In genomic region chr6:109526905-109527628, GRCh38 we compare ENCODE assay signal across 7 cellular contexts. TPM values are rescaled to one million over a fixed set of nuclear protein-coding genes. Genes with fewer than 3 reads are reported as not detected.
DNase-seq lines count a peak whose midpoint lies in the region; TF ChIP-seq lines count a peak whose summit lies in the region.

No MANE protein-coding gene starts in this region.

- H3K27ac ChIP-seq in OCI-LY7 (ENCODE audit: low read depth, low read length, poor library complexity, severe bottlenecking), result no peak overlapping the region
- H3K27ac ChIP-seq in neuronal stem cell (replicated peaks; ENCODE audit: low read length), result no peak overlapping the region
- no peak overlapping the region for H3K27ac ChIP-seq in uterus

- CTCF ChIA-PET in OCI-LY7 (lab: Charles Lee; ENCODE audit: unreplicated experiment), result interaction anchor here (1.6 kb wide), 1 partner anchor 513 kb away, joined by 3 read pairs; no protein-coding TSS in a partner anchor

- H3K9me2 ChIP-seq in OCI-LY7 (ENCODE audit: insufficient read depth, low read length), result no peaks in the 10 kb centered on the region

- H3K79me1 ChIP-seq in neuronal stem cell (ENCODE audit: low read depth, low read length), result no peaks in the 10 kb centered on the region

- H3K18ac ChIP-seq in neuronal stem cell (ENCODE audit: low read length), result no peak overlapping the region

- H3K4me1 ChIP-seq in OCI-LY7 (ENCODE audit: insufficient read depth, low read length, poor library complexity, severe bottlenecking) (no peaks in the 10 kb centered on the region), neuronal stem cell (ENCODE audit: control insufficient read depth in 2 of 2, insufficient read depth in 1 of 2, low read depth in 1 of 2, low read length in 2 of 2) (no peaks in the 10 kb centered on the region), uterus (no peaks in the 10 kb centered on the region)

- no peak overlapping the region for H2AK5ac ChIP-seq in neuronal stem cell (ENCODE audit: low read depth, low read length)

- no peak for TF ChIP-seq POLR2A in uterus (IDR thresholded peaks at IDR 0.05)

- TF ChIP-seq CTCF in GM12872 (IDR thresholded peaks at IDR 0.05; ENCODE audit: insufficient read depth, low read depth, low read length) (peak; percentile 55), OCI-LY7 (conservative IDR thresholded peaks at IDR 0.05; ENCODE audit: low read length) (peak; percentile 87), fibroblast of the aortic adventitia (IDR thresholded peaks at IDR 0.05; ENCODE audit: insufficient read depth, low read length) (peak; percentile 57), uterus (IDR thresholded peaks at IDR 0.05) (peak in 3 of 4 experiments; percentile 9 to 47 (median 36))

- H2BK15ac ChIP-seq in neuronal stem cell (ENCODE audit: low read length), result no peak overlapping the region

- H2BK120ac ChIP-seq in neuronal stem cell (ENCODE audit: low read depth, low read length), result no peak overlapping the region

- H2AFZ ChIP-seq in OCI-LY7 (ENCODE audit: low read length) (peak overlapping the region; percentile 24), neuronal stem cell (ENCODE audit: low read length) (peak overlapping the region; percentile 67)

- H3K4ac ChIP-seq in neuronal stem cell (ENCODE audit: low read length), result no peak overlapping the region

- no peak overlapping the region for H2BK12ac ChIP-seq in neuronal stem cell (ENCODE audit: low read length)

- H3K4me3 ChIP-seq in Jurkat, Clone E6-1 (ENCODE audit: low read length), result no peak overlapping the region
- H3K4me3 ChIP-seq in OCI-LY7 (ENCODE audit: low read depth, low read length, poor library complexity, severe bottlenecking) (no peak overlapping the region), fibroblast of the aortic adventitia (ENCODE audit: low read depth, low read length) (no peak overlapping the region), neuronal stem cell (ENCODE audit: low read length in 2 of 2) (no peak overlapping the region), uterus (no peak overlapping the region)

- peak; percentile 80 for DNase-seq in Jurkat, Clone E6-1 (ENCODE audit: low read depth, low spot score)
- DNase-seq in OCI-LY7 (ENCODE audit: low spot score), result peak; percentile 76
- peak; percentile 36 for DNase-seq in activated T-cell treated with anti-CD3 and anti-CD28 coated beads for 24 hours (ENCODE audit: low read depth)
- peak; percentile 87 for DNase-seq in fibroblast of the aortic adventitia (ENCODE audit: low read depth)
- peak; percentile 61 for DNase-seq in neuronal stem cell (ENCODE audit: low spot score)
- DNase-seq in uterus, result peak in 1 of 2 donors; percentile 19

- H3K9me3 ChIP-seq in OCI-LY7 (ENCODE audit: low read length), result peaks cover 6% of the 10 kb centered on the region; the same call in 1 of the 2 replicates
- peaks cover 0 to 3% of the 10 kb centered on the region in 2 donors for H3K9me3 ChIP-seq in neuronal stem cell (replicated peaks in 1 of 2; ENCODE audit: control insufficient read depth in 2 of 2, insufficient read depth in 1 of 2, low read depth in 1 of 2, low read length in 2 of 2)
- H3K9me3 ChIP-seq in uterus, result no peaks in the 10 kb centered on the region

- H3K23ac ChIP-seq in neuronal stem cell (ENCODE audit: low read depth, low read length, poor library complexity), result no peak overlapping the region

- no peak overlapping the region for H2BK5ac ChIP-seq in neuronal stem cell (ENCODE audit: low read length)

- no peaks in the 10 kb centered on the region for H4K20me1 ChIP-seq in OCI-LY7 (ENCODE audit: insufficient read depth, low read length)

- no peak overlapping the region for H3K9ac ChIP-seq in neuronal stem cell (ENCODE audit: low read depth, low read length, poor library complexity)

- H4K8ac ChIP-seq in neuronal stem cell (ENCODE audit: low read depth, low read length), result no peak overlapping the region

- intact Hi-C loops in OCI-LY7 (cut with micrococcal nuclease; ENCODE audit: unreplicated experiment), result loop anchor here (1.0 to 5.0 kb wide), 4 partner anchors 165 to 865 kb away; partner anchors contain the start of genes AK9 and FIG4
- intact Hi-C loops in uterus (cut with DNase I; ENCODE audit: low total_unique reads), result no loop called here

- no TSS peak for BruUV-seq in OCI-LY7 (replicated peaks; lab: Mats Ljungman, UMichigan)

- no peak overlapping the region for H3K4me2 ChIP-seq in OCI-LY7 (ENCODE audit: low read length)
- H3K4me2 ChIP-seq in neuronal stem cell (ENCODE audit: insufficient read depth, low read length, poor library complexity, severe bottlenecking), result no peak overlapping the region

- H3K27me3 ChIP-seq in neuronal stem cell (ENCODE audit: control insufficient read depth in 3 of 3, insufficient read depth in 3 of 3, low read depth in 1 of 3, low read length in 3 of 3) (no peaks in the 10 kb centered on the region), uterus (no peaks in the 10 kb centered on the region)

- WGBS in neuronal stem cell (ENCODE audit: extremely low coverage in 2 of 2, insufficient read length in 2 of 2, insufficient replicate concordance in 1 of 2), 2 donors, result no CpG with 5 or more reads among the region's 7 CpGs

- H3K79me2 ChIP-seq in OCI-LY7 (ENCODE audit: insufficient read depth, low read depth, low read length), result no peaks in the 10 kb centered on the region

- no peaks in the 10 kb centered on the region for H3K36me3 ChIP-seq in OCI-LY7 (ENCODE audit: insufficient read depth, low read length)
- no peaks in the 10 kb centered on the region for H3K36me3 ChIP-seq in neuronal stem cell (replicated peaks in 1 of 2; ENCODE audit: control insufficient read depth in 2 of 2, insufficient read depth in 2 of 2, low read length in 2 of 2)
- H3K36me3 ChIP-seq in uterus, result no peaks in the 10 kb centered on the region

- H3K14ac ChIP-seq in neuronal stem cell (ENCODE audit: low read length), result no peak overlapping the region

- no peak overlapping the region for H4K91ac ChIP-seq in neuronal stem cell (ENCODE audit: low read depth, low read length, poor library complexity)

- POLR2A ChIA-PET in OCI-LY7 (lab: Charles Lee), result interaction anchor here (0.7 to 1.0 kb wide), 2 partner anchors 19 to 130 kb away, joined by 3 to 4 read pairs; no protein-coding TSS in a partner anchor

RNA-seq across cellular contexts. Expression of gene ZBTB24, which starts 44.0 kb away (rescaled TPM):
- 9.1 TPM for polyA plus RNA-seq in Jurkat, Clone E6-1 (2012; ENCODE audit: insufficient read depth, insufficient read length)
- total RNA-seq in OCI-LY7 (2014; rRNA removed; shearing (Covaris generic)), result 13.7 and 15.3 TPM in 2 replicates
- 15.8 and 17.0 TPM in 2 replicates for total RNA-seq in OCI-LY7 (2022)
- 4.3 and 9.8 TPM in 2 replicates for total RNA-seq in fibroblast of the aortic adventitia (ENCODE audit: low replicate concordance)
- 5.3 TPM for polyA plus RNA-seq in neuronal stem cell (2013, experiment 1 of 2)
- polyA plus RNA-seq in neuronal stem cell (2013, experiment 2 of 2), result 5.3 TPM
- 10 to 100 TPM in 2 of 4 donors, 1 to 10 TPM in 2; 4.4 to 12.6 (median 9.0) TPM for total RNA-seq in uterus

Comparison
In these comparisons a context has a peak if more than half of its experiments do, and no peak if none do; other contexts are left out.
1. CTCF ChIP-seq: peak in every context shown above with its lines; median percentile 87 in OCI-LY7; 57 in fibroblast of the aortic adventitia; 55 in GM12872; 36 in uterus.